Comparison of ENCODE assay signal across 9 cellular contexts in the genomic region with DNA sequence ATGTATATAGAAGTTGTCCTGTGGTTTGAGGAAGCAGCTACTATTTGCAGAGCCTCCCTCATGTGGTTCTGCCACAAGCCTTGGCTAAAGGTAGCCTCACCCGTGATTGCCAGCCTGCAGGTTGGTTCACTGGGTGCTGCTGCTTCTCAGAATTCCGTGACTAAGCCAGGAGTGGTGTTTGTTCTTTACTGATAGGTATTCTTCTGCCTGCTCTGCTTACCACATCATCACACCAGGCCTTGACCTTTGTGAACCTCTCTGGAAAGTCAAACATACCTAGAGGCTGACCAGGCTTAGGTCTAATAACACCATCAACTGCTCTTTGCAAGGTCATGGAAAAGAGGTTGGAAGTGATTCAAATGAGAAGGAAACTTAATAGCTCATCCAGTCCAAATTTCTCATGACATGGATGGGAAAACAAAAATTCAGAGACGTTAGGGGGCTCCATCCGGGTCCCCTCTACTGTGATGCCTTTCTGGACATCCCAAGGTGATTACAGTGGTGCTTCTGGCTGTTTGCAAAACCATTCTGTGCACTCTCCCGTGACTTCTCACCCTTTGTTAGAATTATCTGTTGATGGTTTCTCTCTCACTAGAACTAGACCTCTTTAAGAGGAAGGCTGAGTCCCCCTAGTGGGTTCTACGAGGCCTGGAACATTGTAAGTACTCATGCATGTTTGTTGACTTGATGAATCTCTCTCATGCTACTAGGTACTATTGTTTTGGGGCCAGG. TPM values are rescaled to one million over a fixed set of nuclear protein-coding genes. Genes with fewer than 3 reads are reported as not detected.
A peak's percentile ranks its signal among the peaks of the same experiment; 100 is the strongest.
DNase-seq lines count a peak whose midpoint lies in the region; ATAC-seq and TF ChIP-seq lines count a peak whose summit lies in the region.
"Had no signal": no experiment of that assay in that cellular context is flagged by ENCODE, and none has a peak within 500 bp of the region (broad histone marks: within the 10 kb centered on the region; RNA-seq: fewer than 3 reads in every experiment).

No MANE protein-coding gene starts in this region.

- H3K9ac ChIP-seq in SK-N-SH, result no peak overlapping the region

- H3K9me2 ChIP-seq in SK-N-SH, result no peaks in the 10 kb centered on the region

- no peak overlapping the region for H3K27ac ChIP-seq in SK-N-SH (ENCODE audit: low read depth in 2 of 2, low read length in 1 of 2)
- H3K27ac ChIP-seq in transverse colon, result no peak overlapping the region

- H3K4me2 ChIP-seq in SK-N-SH, result no peak overlapping the region

- POLR2A ChIA-PET in SK-N-SH (lab: Yijun Ruan, JAX), result no interaction called here

- peaks cover 2% of the 10 kb centered on the region for H3K9me3 ChIP-seq in SK-N-SH
- H3K9me3 ChIP-seq in transverse colon, result peaks cover 4 to 9% of the 10 kb centered on the region in 2 donors

- DNase-seq in AG10803 (ENCODE audit: low read depth) (peak; percentile 31), SK-N-SH (no peak), islet precursor cell (peak; percentile 78), transverse colon (no peak)
- no peak for DNase-seq in activated CD8-positive, alpha-beta memory T cell treated with anti-CD3 and anti-CD28 coated beads for 24 hours
- DNase-seq in activated T-cell treated with anti-CD3 and anti-CD28 coated beads, Interleukin-2, amount 50 U/mL, for 1 hour, result no peak
- DNase-seq in stimulated activated CD4-positive, alpha-beta T cell treated with anti-CD3 and anti-CD28 coated beads, Interleukin-12 subunit alpha, Interleukin-12 subunit beta, amount 100 ng/mL, for 4 hours, result no peak
- DNase-seq: MV-4-11 had no signal

- TF ChIP-seq EP300 in SK-N-SH (IDR thresholded peaks at IDR 0.05; ENCODE audit: borderline replicate concordance in 1 of 2, low read depth in 1 of 2, low read length in 1 of 2), result no peak
- TF ChIP-seq EP300 in transverse colon (IDR thresholded peaks at IDR 0.05; ENCODE audit: low read depth), result no peak

- CTCF ChIA-PET in SK-N-SH (lab: Yijun Ruan, JAX), result interaction anchor here (0.6 to 1.6 kb wide), 4 partner anchors 61 to 538 kb away, joined by 3 to 8 read pairs (median 4); no protein-coding TSS in a partner anchor

- TF ChIP-seq RAD21 in SK-N-SH (IDR thresholded peaks at IDR 0.05; ENCODE audit: low read length), result peak; percentile 30; the same call in 1 of the 2 replicates

- H3K36me3 ChIP-seq in SK-N-SH (replicated peaks in 1 of 2; ENCODE audit: control insufficient read depth in 1 of 2, insufficient read depth in 2 of 2, low read length in 1 of 2) (peaks cover 4 to 22% of the 10 kb centered on the region in 2 experiments), transverse colon (peaks cover 0 to 4% (median 0%) of the 10 kb centered on the region in 4 donors)

- TF ChIP-seq POLR2A in transverse colon (IDR thresholded peaks at IDR 0.05), result no peak

- peaks cover 17% of the 10 kb centered on the region for H3F3A ChIP-seq in SK-N-SH (replicated peaks; ENCODE audit: insufficient read depth)

- 85% methylated on average over 5 of the region's 6 CpGs for WGBS in SK-N-SH (ENCODE audit: low lambda C conversion rate)
- WGBS in transverse colon (ENCODE audit: low coverage in 1 of 2), 2 donors, result 67 to 77% methylated on average over 5 to 6 of the region's 6 CpGs

- peaks cover 19% of the 10 kb centered on the region; the same call in 1 of the 2 replicates for H3K79me2 ChIP-seq in SK-N-SH (ENCODE audit: insufficient read depth)

- H3K4me1 ChIP-seq in SK-N-SH (ENCODE audit: control insufficient read depth in 1 of 2, insufficient read depth in 2 of 2, low read depth in 1 of 2, low read length in 1 of 2), result no peaks in the 10 kb centered on the region
- peaks cover 0 to under 1% (median 0%) of the 10 kb centered on the region in 4 donors for H3K4me1 ChIP-seq in transverse colon

- intact Hi-C loops in transverse colon (cut with DNase I; ENCODE audit: low total_unique reads), result loop anchor here (10.0 kb wide), 1 partner anchor 59 kb away; no protein-coding TSS in a partner anchor

- no peaks in the 10 kb centered on the region for H4K20me1 ChIP-seq in SK-N-SH (ENCODE audit: insufficient read depth)

- H2AFZ ChIP-seq in SK-N-SH (ENCODE audit: low read depth), result no peak overlapping the region

- H3K27me3 ChIP-seq in SK-N-SH (ENCODE audit: insufficient read depth), result no peaks in the 10 kb centered on the region
- no peaks in the 10 kb centered on the region for H3K27me3 ChIP-seq in transverse colon

- TF ChIP-seq CTCF in AG10803 (conservative IDR thresholded peaks at IDR 0.05; ENCODE audit: low read length) (peak; percentile 41), SK-N-SH (IDR thresholded peaks at IDR 0.05) (peak; percentile 40), transverse colon (IDR thresholded peaks at IDR 0.05) (no peak)

- ATAC-seq in GM19397 (IDR thresholded peaks at IDR 0.05; ENCODE audit: unreplicated experiment), result peak; percentile 52

- in situ Hi-C loops in transverse colon (cut with MboI; ENCODE audit: low pct_ligation_motif_present in 1 of 4, low pct_unique_long_range_greater_than_20kb in 1 of 4, low sequenced_read_pairs in 3 of 4), result loop anchor here (10.0 to 25.0 kb wide), 4 partner anchors 173 to 531 kb away; no protein-coding TSS in a partner anchor

- no peak overlapping the region for H3K4me3 ChIP-seq in AG10803 (ENCODE audit: low read length)
- no peak overlapping the region for H3K4me3 ChIP-seq in SK-N-SH (ENCODE audit: low read depth in 2 of 2, low read length in 1 of 2)
- H3K4me3 ChIP-seq in transverse colon, result no peak overlapping the region

TF ChIP-seq in SK-N-SH, 30 proteins besides CTCF, POLR2A, EP300 and RAD21:
- TF ChIP-seq SMC3 (IDR thresholded peaks at IDR 0.05; ENCODE audit: low read depth, low read length) (peak; percentile 20; the same call in 1 of the 2 replicates), POLR2AphosphoS5 (IDR thresholded peaks at IDR 0.05; ENCODE audit: low read depth, low read length) (no peak)

RNA-seq across cellular contexts. Expression of a gene that starts 8.5 kb away (rescaled TPM):
- polyA plus RNA-seq in SK-N-SH (2012; rRNA removed), result 24.1 and 24.8 TPM in 2 replicates
- 20.5 and 22.0 TPM in 2 replicates for polyA plus RNA-seq in SK-N-SH (2012; cell fraction: cytosol; rRNA removed)
- polyA plus RNA-seq in SK-N-SH (2012; cell fraction: nucleus; rRNA removed), result 50.8 and 66.2 TPM in 2 replicates
- 100 to 1,000 TPM in 2 of 4 donors, 10 to 100 TPM in 2; 45.5 to 213 (median 79.4) TPM for total RNA-seq in transverse colon

Comparison
In these comparisons a context has a peak if more than half of its experiments do, and no peak if none do; other contexts are left out.
1. DNase-seq: peak in AG10803 (single experiment) and islet precursor cell (single experiment); none in SK-N-SH (single experiment), transverse colon (single experiment), activated CD8-positive, alpha-beta memory T cell treated with anti-CD3 and anti-CD28 coated beads for 24 hours (single experiment), activated T-cell treated with anti-CD3 and anti-CD28 coated beads, Interleukin-2, amount 50 U/mL, for 1 hour (single experiment) and stimulated activated CD4-positive, alpha-beta T cell treated with anti-CD3 and anti-CD28 coated beads, Interleukin-12 subunit alpha, Interleukin-12 subunit beta, amount 100 ng/mL, for 4 hours (single experiment).
2. CTCF ChIP-seq: peak in AG10803 (single experiment) and SK-N-SH (single experiment); none in transverse colon (0 of 5).